1 cellular context compared by ENCODE assay signal in genomic region chr22:44737414-44738346, GRCh38.
TF ChIP-seq lines count a peak whose summit lies in the region.

No MANE protein-coding gene starts in this region.

TF ChIP-seq in HepG2, 621 proteins besides CTCF, POLR2A, EP300 and RAD21 (continued from another document and continues in another):
- no peak for TF ChIP-seq CSRNP1 (CRISPR knock-in tag; IDR thresholded peaks at IDR 0.05)
- peak; percentile 37 for TF ChIP-seq RBM22 (optimal IDR thresholded peaks at IDR 0.05; ENCODE audit: low read length)
- no peak for TF ChIP-seq PHB2 (IDR thresholded peaks at IDR 0.05; ENCODE audit: partially characterized antibody)
- TF ChIP-seq NONO (IDR thresholded peaks at IDR 0.05), result no peak
- TF ChIP-seq NONO (CRISPR knock-in tag; conservative IDR thresholded peaks at IDR 0.05), result peak; percentile 30; the same call in 1 of the 2 replicates
- no peak for TF ChIP-seq ZNF18 (CRISPR knock-in tag; IDR thresholded peaks at IDR 0.05; ENCODE audit: insufficient replicate concordance)
- no peak for TF ChIP-seq FOXA1 (IDR thresholded peaks at IDR 0.05)
- TF ChIP-seq FOXA1 (CRISPR knock-in tag; IDR thresholded peaks at IDR 0.05), result no peak
- TF ChIP-seq ZNF781 (CRISPR knock-in tag; IDR thresholded peaks at IDR 0.05; ENCODE audit: borderline replicate concordance, not compliant biosample characterization), result no peak
- peak; percentile 22 for TF ChIP-seq ZEB1 (IDR thresholded peaks at IDR 0.05; ENCODE audit: insufficient replicate concordance, low read depth)
- no peak for TF ChIP-seq HHEX (CRISPR knock-in tag; IDR thresholded peaks at IDR 0.05)
- no peak for TF ChIP-seq NCOA5 (CRISPR knock-in tag; IDR thresholded peaks at IDR 0.05)
- TF ChIP-seq SNAPC4 (CRISPR knock-in tag; IDR thresholded peaks at IDR 0.05), result no peak
- no peak for TF ChIP-seq ZNF30 (CRISPR knock-in tag; IDR thresholded peaks at IDR 0.05)
- TF ChIP-seq ONECUT2 (CRISPR knock-in tag; IDR thresholded peaks at IDR 0.05), result no peak
- no peak for TF ChIP-seq ZNF3 (CRISPR knock-in tag; IDR thresholded peaks at IDR 0.05)
- TF ChIP-seq ZNF720 (CRISPR knock-in tag; IDR thresholded peaks at IDR 0.05), result no peak
- TF ChIP-seq ZHX2 (IDR thresholded peaks at IDR 0.05; ENCODE audit: low read depth), result no peak
- TF ChIP-seq ZHX2 (CRISPR knock-in tag; IDR thresholded peaks at IDR 0.05; ENCODE audit: borderline replicate concordance), result no peak
- TF ChIP-seq NFE2L1 (CRISPR knock-in tag; IDR thresholded peaks at IDR 0.05; ENCODE audit: borderline replicate concordance), result no peak
- TF ChIP-seq CAMTA2 (CRISPR knock-in tag; IDR thresholded peaks at IDR 0.05; ENCODE audit: borderline replicate concordance), result no peak
- TF ChIP-seq ZMYM2 (CRISPR knock-in tag; IDR thresholded peaks at IDR 0.05), result no peak
- TF ChIP-seq ZNF343 (CRISPR knock-in tag; IDR thresholded peaks at IDR 0.05), result no peak
- TF ChIP-seq PCBP1 (IDR thresholded peaks at IDR 0.05; ENCODE audit: borderline replicate concordance, low read depth, low read length), result no peak
- no peak for TF ChIP-seq SIX1 (CRISPR knock-in tag; IDR thresholded peaks at IDR 0.05; ENCODE audit: borderline replicate concordance)
- no peak for TF ChIP-seq ARHGAP35 (CRISPR knock-in tag; IDR thresholded peaks at IDR 0.05; ENCODE audit: borderline replicate concordance)
- TF ChIP-seq ZNF275 (CRISPR knock-in tag; IDR thresholded peaks at IDR 0.05; ENCODE audit: borderline replicate concordance), result no peak
- no peak for TF ChIP-seq MTA1 (CRISPR knock-in tag; IDR thresholded peaks at IDR 0.05; ENCODE audit: borderline replicate concordance)
- peak; percentile 23 for TF ChIP-seq HNRNPH1 (optimal IDR thresholded peaks at IDR 0.05; ENCODE audit: low read depth, low read length)
- no peak for TF ChIP-seq TOE1 (CRISPR knock-in tag; IDR thresholded peaks at IDR 0.05)
- TF ChIP-seq ZBTB10 (CRISPR knock-in tag; IDR thresholded peaks at IDR 0.05; ENCODE audit: borderline replicate concordance), result no peak
- TF ChIP-seq PCBP2 (optimal IDR thresholded peaks at IDR 0.05; ENCODE audit: low read depth, low read length, poor library complexity, severe bottlenecking), result no peak
- no peak for TF ChIP-seq SP1 (IDR thresholded peaks at IDR 0.05)
- no peak for TF ChIP-seq SP1 (CRISPR knock-in tag; IDR thresholded peaks at IDR 0.05)
- TF ChIP-seq PRDM10 (CRISPR knock-in tag; IDR thresholded peaks at IDR 0.05; ENCODE audit: low read depth), result no peak
- TF ChIP-seq TFE3 (CRISPR knock-in tag; IDR thresholded peaks at IDR 0.05), result no peak
